Comparison of ENCODE assay signal across 27 cellular contexts in the genomic region with DNA sequence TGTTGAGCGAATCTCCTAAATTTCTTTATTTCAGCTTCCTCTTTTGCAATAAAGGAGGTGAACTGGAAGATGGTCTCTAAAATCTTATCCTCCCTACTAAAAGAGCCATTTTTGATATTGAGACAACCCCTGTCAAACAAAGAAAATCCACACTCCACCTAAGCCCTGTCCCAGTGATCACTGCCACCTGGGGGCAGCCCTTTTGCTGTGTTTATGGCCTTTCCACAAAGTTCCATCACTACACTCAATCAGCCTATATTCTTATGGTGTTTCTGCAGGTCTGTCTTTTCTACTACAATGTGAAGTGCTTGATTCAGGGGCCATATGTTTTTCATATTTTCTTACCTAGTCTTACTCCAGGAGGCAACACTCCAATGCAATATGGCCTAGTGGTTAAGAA.
DNase-seq lines count a peak whose midpoint lies in the region; ATAC-seq, FAIRE-seq and TF ChIP-seq lines count a peak whose summit lies in the region.
"Had no signal": no experiment of that assay in that cellular context is flagged by ENCODE, and none has a peak within 500 bp of the region (broad histone marks: within the 10 kb centered on the region; RNA-seq: fewer than 3 reads in every experiment).

No MANE protein-coding gene starts in this region.

- H2AFZ ChIP-seq in HCT116 (ENCODE audit: low read depth, low read length, poor library complexity, severe bottlenecking) = no peak overlapping the region
- no peak overlapping the region for H2AFZ ChIP-seq in GM12878 (ENCODE audit: control insufficient read depth, low read depth, low read length)
- H2AFZ ChIP-seq: GM23248 had no signal

- intact Hi-C loops in HCT116 (cut with micrococcal nuclease) = no loop called here
- intact Hi-C loops in GM12878 (cut with micrococcal nuclease; ENCODE audit: unreplicated experiment) = loop anchor here (10.0 kb wide), 1 partner anchor 358 kb away; no protein-coding TSS in a partner anchor

- no peaks in the 10 kb centered on the region for H4K20me1 ChIP-seq in HCT116 (ENCODE audit: insufficient read depth)
- H4K20me1 ChIP-seq in GM12878 (ENCODE audit: control insufficient read depth, insufficient read depth) = no peaks in the 10 kb centered on the region

- SMC1A ChIA-PET in GM12878 (lab: Charles Lee; ENCODE audit: uncharacterized antibody, unreplicated experiment) = interaction anchor here (1.2 kb wide), 1 partner anchor 253 kb away, joined by 3 read pairs; no protein-coding TSS in a partner anchor

- in situ Hi-C loops in GM12878 (cut with MboI) = no loop called here

- H3K4me2 ChIP-seq in HCT116 (ENCODE audit: low read length) (no peak overlapping the region), GM12878 (ENCODE audit: control insufficient read depth, insufficient read depth) (no peak overlapping the region)

- peaks cover 7 to 8% of the 10 kb centered on the region in 2 experiments; a peak in 2 of 4 replicates for H3K4me1 ChIP-seq in HCT116 (ENCODE audit: control insufficient read depth in 1 of 2, insufficient read depth in 2 of 2, low read length in 2 of 2)
- H3K4me1 ChIP-seq in GM12878 (ENCODE audit: control insufficient read depth, insufficient read depth, low read length) = no peaks in the 10 kb centered on the region
- no peaks in the 10 kb centered on the region for H3K4me1 ChIP-seq in BE2C

- RAD21 ChIA-PET in HCT116 (lab: Charles Lee; ENCODE audit: low non-redundant PET in 1 of 2, low total read pairs in 2 of 2, uncharacterized antibody in 2 of 2, unreplicated experiment in 2 of 2) (no interaction called here), GM12878 (lab: Charles Lee; ENCODE audit: unreplicated experiment) (no interaction called here)

- no peaks in the 10 kb centered on the region for H3K9me2 ChIP-seq in HCT116 (ENCODE audit: insufficient read depth)

- H3K27me3 ChIP-seq in HCT116 (ENCODE audit: insufficient read depth, low read length) (no peaks in the 10 kb centered on the region), GM12878 (replicated peaks in 1 of 2; ENCODE audit: control insufficient read depth in 2 of 2, insufficient read depth in 2 of 2, low read length in 1 of 2) (no peaks in the 10 kb centered on the region), BE2C (no peaks in the 10 kb centered on the region)
- H3K27me3 ChIP-seq: SJCRH30, stomach, upper lobe of left lung had no signal

- TF ChIP-seq RAD21 in HCT116 (IDR thresholded peaks at IDR 0.05; ENCODE audit: low read depth) (peak; percentile 55), GM12878 (IDR thresholded peaks at IDR 0.05; ENCODE audit: insufficient read depth, low read depth, low read length) (peak; percentile 34; the same call in 1 of the 2 replicates)

- no peak for FAIRE-seq in GM12878 (lab: Jason Lieb, UNC)
- FAIRE-seq: islet of Langerhans had no signal

- no peak for TF ChIP-seq EP300 in GM12878 (IDR thresholded peaks at IDR 0.05; ENCODE audit: borderline replicate concordance in 1 of 2, control insufficient read depth in 1 of 2, low read depth in 2 of 2, low read length in 2 of 2)

- no peak overlapping the region for H3K4me3 Mint-ChIP-seq in immature natural killer cell
- H3K4me3 Mint-ChIP-seq: activated naive CD8-positive, alpha-beta T cell treated with anti-CD3 and anti-CD28 coated beads, Interleukin-2, amount 50 U/mL, for 24 hours; activated T-helper 17 cell treated with anti-CD3 and anti-CD28 coated beads, Interleukin-2, amount 50 U/mL, for 72 hours; dendritic cell treated with granulocyte-macrophage colony-stimulating factor and Interleukin-4, amounts not matched to agents 40 ng/mL and 50 ng/mL, for 4 days; IgD-negative memory B cell; naive thymus-derived CD4-positive, alpha-beta T cell; T-helper 17 cell had no signal

- H3K36me3 ChIP-seq in HCT116 (ENCODE audit: control insufficient read depth in 1 of 2, insufficient read depth in 2 of 2, low read length in 2 of 2) (no peaks in the 10 kb centered on the region), GM12878 (ENCODE audit: control insufficient read depth in 2 of 2, insufficient read depth in 2 of 2, low read length in 1 of 2) (no peaks in the 10 kb centered on the region), BE2C (no peaks in the 10 kb centered on the region)
- H3K36me3 ChIP-seq: SJCRH30, stomach, upper lobe of left lung had no signal

- H3K4me3 ChIP-seq in HCT116 (replicated peaks in 1 of 2; ENCODE audit: low read depth in 1 of 2, low read length in 2 of 2) (no peak overlapping the region), GM12878 (no peak overlapping the region), BE2C (ENCODE audit: low read depth, low read length) (no peak overlapping the region)
- H3K4me3 ChIP-seq: GM23248, SJCRH30, stomach, upper lobe of left lung had no signal

- peaks cover 0 to 8% (median 0%) of the 10 kb centered on the region in 6 donors for H3K9me3 Mint-ChIP-seq in immature natural killer cell
- H3K9me3 Mint-ChIP-seq: activated naive CD8-positive, alpha-beta T cell treated with anti-CD3 and anti-CD28 coated beads, Interleukin-2, amount 50 U/mL, for 24 hours; activated T-helper 17 cell treated with anti-CD3 and anti-CD28 coated beads, Interleukin-2, amount 50 U/mL, for 72 hours; dendritic cell treated with granulocyte-macrophage colony-stimulating factor and Interleukin-4, amounts not matched to agents 40 ng/mL and 50 ng/mL, for 4 days; IgD-negative memory B cell had no signal

- H3K9me3 ChIP-seq in HCT116 (ENCODE audit: control insufficient read depth in 1 of 2, insufficient read depth in 1 of 2, low read depth in 1 of 2, low read length in 2 of 2) = no peaks in the 10 kb centered on the region
- no peaks in the 10 kb centered on the region for H3K9me3 ChIP-seq in GM12878 (replicated peaks; ENCODE audit: control insufficient read depth, insufficient read depth, low read length)
- H3K9me3 ChIP-seq in BE2C = no peaks in the 10 kb centered on the region
- H3K9me3 ChIP-seq: SJCRH30, stomach, upper lobe of left lung had no signal

- H3K9ac ChIP-seq in HCT116 (ENCODE audit: low read length) = no peak overlapping the region
- no peak overlapping the region for H3K9ac ChIP-seq in GM12878 (ENCODE audit: control insufficient read depth, insufficient read depth, low read length)
- H3K9ac ChIP-seq: GM23248 had no signal

- peaks cover 0 to 4% (median 0%) of the 10 kb centered on the region in 3 donors for H3K36me3 Mint-ChIP-seq in immature natural killer cell
- H3K36me3 Mint-ChIP-seq: IgD-negative memory B cell; naive thymus-derived CD4-positive, alpha-beta T cell had no signal

- POLR2A ChIA-PET in HCT116 (lab: Charles Lee) (no interaction called here), GM12878 (lab: Charles Lee) (no interaction called here)

- H3K27me3 Mint-ChIP-seq in immature natural killer cell (ENCODE audit: low read depth in 3 of 3) = peaks cover 0 to 1% (median 0%) of the 10 kb centered on the region in 3 donors
- H3K27me3 Mint-ChIP-seq: activated naive CD8-positive, alpha-beta T cell treated with anti-CD3 and anti-CD28 coated beads, Interleukin-2, amount 50 U/mL, for 24 hours; activated T-helper 17 cell treated with anti-CD3 and anti-CD28 coated beads, Interleukin-2, amount 50 U/mL, for 72 hours; dendritic cell treated with granulocyte-macrophage colony-stimulating factor and Interleukin-4, amounts not matched to agents 40 ng/mL and 50 ng/mL, for 4 days; naive thymus-derived CD4-positive, alpha-beta T cell; T-helper 17 cell had no signal

- peak; percentile 46; the same call in 1 of the 2 replicates for ATAC-seq in HCT116
- no peak for ATAC-seq in GM12878
- ATAC-seq in left lobe of liver = peak; percentile 51
- ATAC-seq: activated naive CD8-positive, alpha-beta T cell treated with anti-CD3 and anti-CD28 coated beads, Interleukin-2, amount 50 U/mL, for 24 hours; activated T-helper 17 cell treated with anti-CD3 and anti-CD28 coated beads, Interleukin-2, amount 50 U/mL, for 72 hours; naive thymus-derived CD4-positive, alpha-beta T cell; T-helper 17 cell had no signal

- H3K79me2 ChIP-seq in HCT116 (ENCODE audit: insufficient read depth, low read length) = no peaks in the 10 kb centered on the region
- H3K79me2 ChIP-seq in GM12878 (ENCODE audit: control insufficient read depth, insufficient read depth, low read length) = no peaks in the 10 kb centered on the region

- DNase-seq in EH (ENCODE audit: low read depth) (peak; percentile 7), HCT116 (ENCODE audit: low read depth, low spot score) (no peak), GM12878 (ENCODE audit: low read depth, low spot score) (no peak), left lobe of liver (ENCODE audit: low spot score) (no peak), immature natural killer cell (no peak), BE2C (no peak), NCI-H1694 treated with DMSO at 0.1 percent for 48 hours (lab: John Stamatoyannopoulos, UW) (no peak), SK-N-DZ (ENCODE audit: low spot score) (no peak)
- DNase-seq: activated CD4-positive, CD25-positive, alpha-beta regulatory T cell; activated naive CD8-positive, alpha-beta T cell treated with anti-CD3 and anti-CD28 coated beads, Interleukin-2, amount 50 U/mL, for 24 hours; glutamatergic neuron; GM23248; MV-4-11; naive thymus-derived CD4-positive, alpha-beta T cell; NCI-H1930; NCI-H510A treated with DMSO at 0.1 percent for 48 hours; posterior cingulate gyrus; SJCRH30; stimulated activated CD4-positive, alpha-beta T cell treated with anti-CD3 and anti-CD28 coated beads, Interleukin-2, amount 100 ng/mL, for 48 hours; stomach; T-helper 17 cell; upper lobe of left lung had no signal

- no peaks in the 10 kb centered on the region for H3K4me1 Mint-ChIP-seq in immature natural killer cell
- H3K4me1 Mint-ChIP-seq: activated naive CD8-positive, alpha-beta T cell treated with anti-CD3 and anti-CD28 coated beads, Interleukin-2, amount 50 U/mL, for 24 hours; activated T-helper 17 cell treated with anti-CD3 and anti-CD28 coated beads, Interleukin-2, amount 50 U/mL, for 72 hours; IgD-negative memory B cell; naive thymus-derived CD4-positive, alpha-beta T cell; T-helper 17 cell had no signal

- CTCF ChIA-PET in HCT116 (lab: Charles Lee) = no interaction called here
- CTCF ChIA-PET in GM12878 (lab: Yijun Ruan, JAX) = interaction anchor here (1.5 kb wide), 1 partner anchor 15 kb away, joined by 5 read pairs; no protein-coding TSS in a partner anchor

- BruUV-seq in HCT116 (replicated peaks; lab: Mats Ljungman, UMichigan) = no TSS peak
- BruUV-seq in GM12878 (replicated peaks; lab: Mats Ljungman, UMichigan) = no TSS peak

- H3K27ac ChIP-seq in HCT116 (ENCODE audit: low read depth, low read length) = no peak overlapping the region
- no peak overlapping the region for H3K27ac ChIP-seq in GM12878 (ENCODE audit: control insufficient read depth, insufficient read depth)
- H3K27ac ChIP-seq: epithelial cell of prostate, GM23248, SJCRH30, stomach, upper lobe of left lung had no signal

- H3K27ac Mint-ChIP-seq in immature natural killer cell = no peak overlapping the region
- H3K27ac Mint-ChIP-seq: activated naive CD8-positive, alpha-beta T cell treated with anti-CD3 and anti-CD28 coated beads, Interleukin-2, amount 50 U/mL, for 24 hours; activated T-helper 17 cell treated with anti-CD3 and anti-CD28 coated beads, Interleukin-2, amount 50 U/mL, for 72 hours; dendritic cell treated with granulocyte-macrophage colony-stimulating factor and Interleukin-4, amounts not matched to agents 40 ng/mL and 50 ng/mL, for 4 days; IgD-negative memory B cell; naive thymus-derived CD4-positive, alpha-beta T cell; T-helper 17 cell had no signal

- TF ChIP-seq POLR2A in HCT116 (IDR thresholded peaks at IDR 0.05; ENCODE audit: borderline replicate concordance, extremely low read depth, insufficient read depth, insufficient read length) (no peak), GM12878 (IDR thresholded peaks at IDR 0.05; ENCODE audit: low read depth, low read length) (no peak)

- WGBS in GM12878 (ENCODE audit: insufficient coverage, insufficient replicate concordance, low lambda C conversion rate, missing lambda C conversion rate) = 73% methylated on average over 1 of the region's 1 CpG

- TF ChIP-seq CTCF in HCT116 (IDR thresholded peaks at IDR 0.05 in 2 of 3, conservative IDR thresholded peaks at IDR 0.05 in 1 of 3; ENCODE audit: borderline replicate concordance in 1 of 3, insufficient read depth in 1 of 3, low read depth in 2 of 3, low read length in 2 of 3) (peak; percentile 18 to 43 (median 42); a peak in 4 of 6 replicates), GM12878 (IDR thresholded peaks at IDR 0.05 in 2 of 3, conservative IDR thresholded peaks at IDR 0.05 in 1 of 3; ENCODE audit: control insufficient read depth in 2 of 3, extremely low read depth in 1 of 3, insufficient read depth in 1 of 3, low read depth in 3 of 3, low read length in 3 of 3) (peak; percentile 11 to 29 (median 19); a peak in 3 of 6 replicates), BE2C (IDR thresholded peaks at IDR 0.05; ENCODE audit: low read depth, low read length) (no peak)
